Comparison of ENCODE assay signal across 28 cellular contexts in genomic region chr12:63966603-63966975, GRCh38.
"Had no signal": no experiment of that assay in that cellular context is flagged by ENCODE, and none has a peak within 500 bp of the region (broad histone marks: within the 10 kb centered on the region; RNA-seq: fewer than 3 reads in every experiment).

No MANE protein-coding gene starts in this region.

- H3K27ac ChIP-seq: gastroesophageal sphincter, stomach, thyroid gland, upper lobe of left lung, vagina had no signal

- ATAC-seq: activated CD8-positive, alpha-beta T cell treated with anti-CD3 and anti-CD28 coated beads for 36 hours; activated naive CD8-positive, alpha-beta T cell treated with anti-CD3 and anti-CD28 coated beads, Interleukin-2, amount 50 U/mL, for 24 hours; activated T-cell treated with anti-CD3 and anti-CD28 coated beads, Interleukin-2, amount 50 U/mL, for 4 hours; activated T-helper 17 cell treated with anti-CD3 and anti-CD28 coated beads, Interleukin-2, amount 50 U/mL, for 72 hours; gastroesophageal sphincter; left ventricle myocardium superior; right cardiac atrium; stimulated activated naive B cell treated with anti-CD40 and anti-IgM and Interleukin-4, amounts not matched to agents 10 μg/mL and 1 μg/mL and 100 μg/mL, for 72 hours had no signal

- H3K4me3 Mint-ChIP-seq: activated CD8-positive, alpha-beta T cell treated with anti-CD3 and anti-CD28 coated beads for 36 hours; activated naive CD8-positive, alpha-beta T cell treated with anti-CD3 and anti-CD28 coated beads, Interleukin-2, amount 50 U/mL, for 24 hours; activated T-cell treated with anti-CD3 and anti-CD28 coated beads, Interleukin-2, amount 50 U/mL, for 4 hours; activated T-helper 17 cell treated with anti-CD3 and anti-CD28 coated beads, Interleukin-2, amount 50 U/mL, for 72 hours; central memory CD8-positive, alpha-beta T cell; nephron progenitor cell; stimulated activated naive B cell treated with anti-CD40 and anti-IgM and Interleukin-4, amounts not matched to agents 10 μg/mL and 1 μg/mL and 100 μg/mL, for 72 hours had no signal

- H3K36me3 Mint-ChIP-seq: stimulated activated naive B cell treated with anti-CD40 and anti-IgM and Interleukin-4, amounts not matched to agents 10 μg/mL and 1 μg/mL and 100 μg/mL, for 72 hours had no signal

- H3K27me3 ChIP-seq: gastroesophageal sphincter, stomach, thyroid gland, upper lobe of left lung, vagina had no signal

- H3K27ac Mint-ChIP-seq: activated CD8-positive, alpha-beta T cell treated with anti-CD3 and anti-CD28 coated beads for 36 hours; activated naive CD8-positive, alpha-beta T cell treated with anti-CD3 and anti-CD28 coated beads, Interleukin-2, amount 50 U/mL, for 24 hours; activated T-helper 17 cell treated with anti-CD3 and anti-CD28 coated beads, Interleukin-2, amount 50 U/mL, for 72 hours; nephron progenitor cell; stimulated activated naive B cell treated with anti-CD40 and anti-IgM and Interleukin-4, amounts not matched to agents 10 μg/mL and 1 μg/mL and 100 μg/mL, for 72 hours had no signal

- H3K36me3 ChIP-seq: gastroesophageal sphincter, stomach, thyroid gland, upper lobe of left lung, vagina had no signal

- H3K9me3 ChIP-seq: gastroesophageal sphincter, stomach, thyroid gland, upper lobe of left lung, vagina had no signal

- H3K9me3 Mint-ChIP-seq: activated CD8-positive, alpha-beta T cell treated with anti-CD3 and anti-CD28 coated beads for 36 hours; activated naive CD8-positive, alpha-beta T cell treated with anti-CD3 and anti-CD28 coated beads, Interleukin-2, amount 50 U/mL, for 24 hours; activated T-cell treated with anti-CD3 and anti-CD28 coated beads, Interleukin-2, amount 50 U/mL, for 4 hours; activated T-helper 17 cell treated with anti-CD3 and anti-CD28 coated beads, Interleukin-2, amount 50 U/mL, for 72 hours; central memory CD8-positive, alpha-beta T cell; nephron progenitor cell; stimulated activated naive B cell treated with anti-CD40 and anti-IgM and Interleukin-4, amounts not matched to agents 10 μg/mL and 1 μg/mL and 100 μg/mL, for 72 hours had no signal

- DNase-seq: activated CD4-positive, alpha-beta T cell treated with anti-CD3 and anti-CD28 coated beads for 1 hour; activated CD4-positive, alpha-beta T cell treated with anti-CD3 and anti-CD28 coated beads, Interleukin-2, amount 50 U/mL, for 1 hour; activated CD8-positive, alpha-beta T cell treated with anti-CD3 and anti-CD28 coated beads for 36 hours; activated gamma-delta T cell treated with Interleukin-2 at 50 U/mL for 16 hours; activated naive CD4-positive, alpha-beta T cell treated with anti-CD3 and anti-CD28 coated beads, Interleukin-2, amount 50 U/mL, for 16 hours; activated naive CD8-positive, alpha-beta T cell treated with anti-CD3 and anti-CD28 coated beads, Interleukin-2, amount 50 U/mL, for 24 hours; activated T-cell treated with anti-CD3 and anti-CD28 coated beads, Interleukin-2, amount 50 U/mL, for 4 hours; effector CD8-positive, alpha-beta T cell; head of caudate nucleus; hippocampal formation; left cardiac atrium; left ventricle myocardium superior; nephron progenitor cell; right cardiac atrium; stimulated activated CD4-positive, alpha-beta T cell treated with anti-CD3 and anti-CD28 coated beads, Interleukin-15, amount 100 ng/mL, for 24 hours; stimulated activated CD4-positive, alpha-beta T cell treated with anti-CD3 and anti-CD28 coated beads, Interleukin-2, amount 100 ng/mL, for 24 hours; stimulated activated naive B cell treated with anti-CD40 and anti-IgM and Interleukin-4, amounts not matched to agents 10 μg/mL and 1 μg/mL and 100 μg/mL, for 72 hours; stomach; T-helper 2 cell; thyroid gland; upper lobe of left lung had no signal

- FAIRE-seq: bronchial epithelial cell, colon, endometrium had no signal

- H3K4me1 Mint-ChIP-seq: activated naive CD8-positive, alpha-beta T cell treated with anti-CD3 and anti-CD28 coated beads, Interleukin-2, amount 50 U/mL, for 24 hours; activated T-helper 17 cell treated with anti-CD3 and anti-CD28 coated beads, Interleukin-2, amount 50 U/mL, for 72 hours; central memory CD8-positive, alpha-beta T cell; nephron progenitor cell; stimulated activated naive B cell treated with anti-CD40 and anti-IgM and Interleukin-4, amounts not matched to agents 10 μg/mL and 1 μg/mL and 100 μg/mL, for 72 hours had no signal

- H3K4me3 ChIP-seq: gastroesophageal sphincter, stomach, thyroid gland, upper lobe of left lung, vagina had no signal
